In genomic region chr11:65445101-65445603, GRCh38 we compare ENCODE assay signal across 10 cellular contexts. TPM values are rescaled to one million over a fixed set of nuclear protein-coding genes. Genes with fewer than 3 reads are reported as not detected.
DNase-seq lines count a peak whose midpoint lies in the region; ATAC-seq, FAIRE-seq and TF ChIP-seq lines count a peak whose summit lies in the region.
"Had no signal": no experiment of that assay in that cellular context is flagged by ENCODE, and none has a peak within 500 bp of the region (broad histone marks: within the 10 kb centered on the region; RNA-seq: fewer than 3 reads in every experiment).

No MANE protein-coding gene starts in this region.

- peaks cover 44% of the 10 kb centered on the region for H3K4me1 Mint-ChIP-seq in astrocyte (ENCODE audit: low read depth, unreplicated experiment)

- H3K36me3 ChIP-seq in astrocyte (ENCODE audit: insufficient read depth, low read length) (peaks cover 16% of the 10 kb centered on the region), upper lobe of right lung (peaks cover 30% of the 10 kb centered on the region)

- no peaks in the 10 kb centered on the region for H3K4me1 ChIP-seq in astrocyte (ENCODE audit: insufficient read depth, low read length)
- H3K4me1 ChIP-seq in upper lobe of right lung: peaks cover 11% of the 10 kb centered on the region

- peaks cover 38% of the 10 kb centered on the region for H3K79me2 ChIP-seq in astrocyte (ENCODE audit: insufficient read depth, low read length)

- no peak overlapping the region for H3K4me3 Mint-ChIP-seq in astrocyte (ENCODE audit: unreplicated experiment)

- H3K27me3 ChIP-seq in astrocyte (ENCODE audit: insufficient read depth, low read length) (no peaks in the 10 kb centered on the region), upper lobe of right lung (no peaks in the 10 kb centered on the region)

- H3K27ac Mint-ChIP-seq in astrocyte (ENCODE audit: unreplicated experiment): peak overlapping the region; percentile 86

- peaks cover 11% of the 10 kb centered on the region for H3K36me3 Mint-ChIP-seq in astrocyte (ENCODE audit: low read depth, unreplicated experiment)

- no peaks in the 10 kb centered on the region for H3K9me3 Mint-ChIP-seq in astrocyte (ENCODE audit: unreplicated experiment)

- H2AFZ ChIP-seq in astrocyte (ENCODE audit: low read depth, low read length): no peak overlapping the region

- peaks cover 70% of the 10 kb centered on the region for H4K20me1 ChIP-seq in astrocyte (ENCODE audit: insufficient read depth, low read length)

- intact Hi-C loops in Right ventricle myocardium superior (cut with DNase I) (no loop called here), left cardiac atrium (cut with DNase I) (no loop called here), left colon (cut with DNase I, micrococcal nuclease) (no loop called here), upper lobe of right lung (cut with DNase I) (no loop called here)

- no peak for TF ChIP-seq CTCF in astrocyte (IDR thresholded peaks at IDR 0.05; ENCODE audit: insufficient read depth, low read depth, low read length)
- TF ChIP-seq CTCF in upper lobe of right lung (IDR thresholded peaks at IDR 0.05): no peak
- no peak for TF ChIP-seq CTCF in GM10248 (IDR thresholded peaks at IDR 0.05; ENCODE audit: control extremely low read depth, extremely low read depth, low read depth, missing control alignments)

- no peak overlapping the region for H3K4me2 ChIP-seq in astrocyte (ENCODE audit: low read length)

- H3K27ac ChIP-seq in astrocyte (ENCODE audit: low read depth, low read length) (no peak overlapping the region), upper lobe of right lung (peak overlapping the region; percentile 42)

- CTCF ChIA-PET in GM10248 (lab: Yijun Ruan, JAX): interaction anchor here (0.8 to 2.3 kb wide), 6 partner anchors 10 to 56 kb away, joined by 3 to 8 read pairs (median 3); no protein-coding TSS in a partner anchor

- ATAC-seq in Right ventricle myocardium superior (ENCODE audit: poor library complexity) (peak; percentile 0), left cardiac atrium (no peak), left colon (peak; percentile 4), upper lobe of right lung (no peak), HG03442 (IDR thresholded peaks at IDR 0.05; ENCODE audit: unreplicated experiment) (no peak)

- peak overlapping the region; percentile 19 for H3K9ac ChIP-seq in astrocyte (ENCODE audit: low read length)

- H3K9me3 ChIP-seq in astrocyte (ENCODE audit: insufficient read depth, low read depth, low read length) (no peaks in the 10 kb centered on the region), upper lobe of right lung (no peaks in the 10 kb centered on the region)

- no peaks in the 10 kb centered on the region for H3K27me3 Mint-ChIP-seq in astrocyte (ENCODE audit: low read depth, unreplicated experiment)

- DNase-seq in Right ventricle myocardium superior (no peak), left cardiac atrium (no peak), astrocyte (ENCODE audit: low read depth) (peak; percentile 32), left colon (no peak), upper lobe of right lung (no peak), H4 (ENCODE audit: low spot score) (no peak), GM10248 (ENCODE audit: extremely low spot score) (no peak)
- DNase-seq: cortex of kidney, SHP77 had no signal

- POLR2A ChIA-PET in GM10248 (lab: Yijun Ruan, JAX): interaction anchor here (0.7 to 1.7 kb wide), 5 partner anchors 8 to 62 kb away, joined by 3 to 7 read pairs (median 4); partner anchors contain the start of gene MALAT1

- FAIRE-seq in astrocyte (lab: Jason Lieb, UNC): no peak

- H3K4me3 ChIP-seq in astrocyte (ENCODE audit: insufficient read depth, low read depth, low read length) (no peak overlapping the region), upper lobe of right lung (no peak overlapping the region)

RNA-seq across cellular contexts. Expression of gene NEAT1, which starts 22.6 kb away (rescaled TPM):
- total RNA-seq in Right ventricle myocardium superior (451 TPM), left cardiac atrium (100 to 1,000 TPM; 405 to 657 TPM), astrocyte (202 and 317 TPM in 2 replicates), left colon (1,000 to 10,000 TPM in 1 of 2 donors, 100 to 1,000 TPM in 1; 818 to 1,135 TPM), upper lobe of right lung (1,120 TPM)
- 2.9 and 3.4 TPM in 2 replicates for total RNA-seq in H4 (2014; rRNA removed; shearing (Covaris generic))

RNA-seq across cellular contexts. Expression of gene MALAT1, which starts 53.7 kb away (rescaled TPM):
- total RNA-seq in Right ventricle myocardium superior (5,573 TPM), left cardiac atrium (1,000 to 10,000 TPM; 4,098 to 7,342 TPM), astrocyte (7,772 and 8,991 TPM in 2 replicates), left colon (1,000 to 10,000 TPM; 7,483 to 9,013 TPM), upper lobe of right lung (11,917 TPM)
- total RNA-seq in H4 (2014; rRNA removed; shearing (Covaris generic)): 168 and 177 TPM in 2 replicates

RNA-seq across cellular contexts. Expression of gene FRMD8, which starts 58.7 kb away (rescaled TPM):
- total RNA-seq in Right ventricle myocardium superior (8.6 TPM), left cardiac atrium (10 to 100 TPM; 13.4 to 21.5 TPM), astrocyte (61.2 and 76.3 TPM in 2 replicates), left colon (10 to 100 TPM; 38.1 to 42.2 TPM), upper lobe of right lung (37.1 TPM)
- 16.3 and 37.3 TPM in 2 replicates for total RNA-seq in H4 (2014; rRNA removed; shearing (Covaris generic))

Comparison
In these comparisons a context has a peak if more than half of its experiments do, and no peak if none do; other contexts are left out.
1. ATAC-seq: peak in Right ventricle myocardium superior (single experiment) and left colon (single experiment); none in left cardiac atrium (0 of 2), upper lobe of right lung (single experiment) and HG03442 (single experiment).
2. RNA of gene NEAT1, which starts 22.6 kb away (total RNA-seq): 818 to 1,135 TPM in left colon, 1,120 TPM in upper lobe of right lung (single experiment), 405 to 657 TPM in left cardiac atrium, 451 TPM in Right ventricle myocardium superior (single experiment) and 202 to 317 TPM in astrocyte; 2.9 to 3.4 TPM in H4; every median in the first group is over 10 times any median in the second.
3. RNA of gene MALAT1, which starts 53.7 kb away (total RNA-seq): 11,917 TPM in upper lobe of right lung (single experiment), 7,483 to 9,013 TPM in left colon, 7,772 to 8,991 TPM in astrocyte, 4,098 to 7,342 TPM in left cardiac atrium and 5,573 TPM in Right ventricle myocardium superior (single experiment); 168 to 177 TPM in H4; every median in the first group is over 10 times any median in the second.